ENCODE assay signal across 1 cellular context in genomic region chr4:41575207-41575606, GRCh38.
TF ChIP-seq lines count a peak whose summit lies in the region.

No MANE protein-coding gene starts in this region.

TF ChIP-seq in WTC11, 78 proteins besides CTCF, POLR2A, EP300 and RAD21 (continued from another document):
- TF ChIP-seq HMGXB4 (CRISPR knock-in tag; IDR thresholded peaks at IDR 0.05) (no peak), ETV6 (CRISPR knock-in tag; IDR thresholded peaks at IDR 0.05) (no peak), E2F1 (CRISPR knock-in tag; IDR thresholded peaks at IDR 0.05) (no peak)
